5 cellular contexts compared by ENCODE assay signal in the genomic region with DNA sequence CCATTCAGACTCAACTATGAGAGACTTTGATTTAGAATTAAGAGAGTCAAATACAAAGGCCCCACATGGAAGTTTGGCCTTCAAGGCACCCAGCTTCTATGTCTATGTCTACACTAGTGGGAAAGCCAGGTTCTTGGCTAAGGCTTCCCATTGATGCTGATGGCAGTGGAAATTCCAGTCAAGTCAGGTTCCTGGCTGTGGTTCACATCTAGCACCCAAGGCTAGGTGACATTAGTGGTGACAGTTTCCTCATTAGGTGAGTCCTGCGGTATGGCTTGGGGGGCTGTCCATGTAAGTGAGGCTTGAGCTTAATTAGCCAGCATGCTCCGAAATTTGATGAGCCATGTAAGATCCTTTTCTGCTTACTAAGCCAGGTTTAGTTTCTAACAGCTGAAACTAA.
"Had no signal": no experiment of that assay in that cellular context is flagged by ENCODE, and none has a peak within 500 bp of the region (broad histone marks: within the 10 kb centered on the region; RNA-seq: fewer than 3 reads in every experiment).

No MANE protein-coding gene starts in this region.

- DNase-seq: H9, HCEC 1CT, IMR-90 had no signal

- H3K9me3 Mint-ChIP-seq: GM23338, H9 had no signal

- H3K4me2 ChIP-seq: GM23338 had no signal

- H3K4me3 ChIP-seq: GM23338, K562 had no signal

- H3K4me1 Mint-ChIP-seq: GM23338, H9 had no signal

- H2AFZ ChIP-seq: GM23338 had no signal

- H3K27ac Mint-ChIP-seq: GM23338, H9 had no signal

- H3K4me3 Mint-ChIP-seq: GM23338, H9 had no signal
